ENCODE assay signal across 8 cellular contexts in the genomic region with DNA sequence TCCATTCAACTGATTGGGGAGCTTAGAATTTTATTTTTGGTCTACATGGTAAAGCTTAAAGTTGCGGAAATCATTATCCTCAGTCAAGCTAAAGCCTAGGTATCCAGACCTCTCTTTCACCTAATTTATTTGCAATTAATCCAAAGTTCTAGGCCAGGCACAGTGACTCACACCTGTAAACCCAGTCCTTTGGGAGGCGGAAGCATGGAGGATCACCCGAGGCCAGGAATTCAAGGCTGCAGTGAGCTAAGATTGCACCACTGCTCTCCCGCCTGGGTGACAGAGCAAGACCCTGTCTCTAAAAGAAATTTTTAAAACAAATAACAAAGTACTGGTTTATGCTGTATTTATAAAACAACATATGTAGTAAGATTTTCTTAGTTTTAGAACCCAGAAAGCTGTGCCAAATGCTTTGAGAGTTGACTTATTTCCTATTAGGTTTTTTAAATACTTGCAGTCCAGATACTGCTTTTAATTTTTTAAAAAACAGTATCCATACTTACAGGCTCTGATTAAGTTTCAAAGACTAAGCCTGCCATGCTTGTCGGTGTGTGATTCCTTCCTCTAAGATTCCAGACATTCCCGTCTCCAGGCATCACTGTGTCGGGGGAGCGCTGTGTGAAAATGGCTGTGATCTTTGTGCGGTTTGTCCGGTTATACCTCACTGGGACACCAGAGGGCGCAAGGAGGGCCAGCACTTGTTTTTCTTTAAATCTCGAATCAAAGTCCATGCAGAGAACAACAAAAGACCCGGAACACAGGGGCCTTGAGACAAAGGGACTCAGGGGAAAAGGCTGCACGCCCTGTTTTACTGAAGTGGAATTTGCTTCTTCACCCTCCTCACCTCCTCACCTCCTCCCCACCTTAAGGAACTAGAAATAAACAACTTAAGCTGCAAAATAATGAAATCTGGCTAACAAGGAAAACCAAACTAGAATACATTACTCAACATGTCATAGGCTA. TPM values are rescaled to one million over a fixed set of nuclear protein-coding genes. Genes with fewer than 3 reads are reported as not detected.
A peak's percentile ranks its signal among the peaks of the same experiment; 100 is the strongest.
DNase-seq lines count a peak whose midpoint lies in the region; ATAC-seq and TF ChIP-seq lines count a peak whose summit lies in the region.

No MANE protein-coding gene starts in this region.

- H3K9ac ChIP-seq in SU-DHL-6 (ENCODE audit: low read length) (peak overlapping the region; percentile 43; the same call in 1 of the 2 replicates), adipocyte (ENCODE audit: low read length) (peak overlapping the region; percentile 74)

- no peaks in the 10 kb centered on the region for H3K36me3 ChIP-seq in SU-DHL-6 (ENCODE audit: low read length)
- H3K36me3 ChIP-seq in adipocyte (ENCODE audit: control insufficient read depth, insufficient read depth, low read length, severe bottlenecking), result no peaks in the 10 kb centered on the region
- H3K36me3 ChIP-seq in heart left ventricle, result no peaks in the 10 kb centered on the region

- TF ChIP-seq POLR2A in heart left ventricle (IDR thresholded peaks at IDR 0.05), result no peak

- TF ChIP-seq CTCF in GM12865 (IDR thresholded peaks at IDR 0.05; ENCODE audit: insufficient read depth, low read depth, low read length, missing control alignments) (peak; percentile 87), SU-DHL-6 (IDR thresholded peaks at IDR 0.05; ENCODE audit: insufficient read depth, low read length, poor library complexity, severe bottlenecking) (peak; percentile 63), heart left ventricle (IDR thresholded peaks at IDR 0.05) (peak; percentile 70 to 94 (median 85))

- intact Hi-C loops in heart left ventricle (cut with DNase I) (loop anchor here in 9 of 10 donors (1.0 to 2.0 kb wide), 3 partner anchors 13 to 26 kb away; a partner anchor contains a TSS), posterior vena cava (cut with DNase I) (no loop called here)

- H3K79me2 ChIP-seq in SU-DHL-6 (ENCODE audit: insufficient read depth, low read length), result no peaks in the 10 kb centered on the region

- H3K27me3 ChIP-seq in SU-DHL-6 (ENCODE audit: low read length) (no peaks in the 10 kb centered on the region), adipocyte (replicated peaks; ENCODE audit: control insufficient read depth, insufficient read depth, low read length) (no peaks in the 10 kb centered on the region), heart left ventricle (no peaks in the 10 kb centered on the region)

- H2AFZ ChIP-seq in SU-DHL-6 (ENCODE audit: low read depth, low read length, severe bottlenecking), result peak overlapping the region; percentile 99

- H3K9me3 ChIP-seq in SU-DHL-6 (ENCODE audit: insufficient read depth, low read length), result no peaks in the 10 kb centered on the region
- no peaks in the 10 kb centered on the region for H3K9me3 ChIP-seq in adipocyte (ENCODE audit: control insufficient read depth, low read length)
- no peaks in the 10 kb centered on the region for H3K9me3 ChIP-seq in heart left ventricle

- H3K4me1 ChIP-seq in adipocyte (ENCODE audit: control insufficient read depth, insufficient read depth, low read length), result peaks cover 10% of the 10 kb centered on the region
- peaks cover 0 to 11% (median 7%) of the 10 kb centered on the region in 12 donors for H3K4me1 ChIP-seq in heart left ventricle

- ATAC-seq in HG02610 (IDR thresholded peaks at IDR 0.05; ENCODE audit: unreplicated experiment) (peak; percentile 84), heart left ventricle (peak; percentile 82 to 93 (median 88))

- peak; percentile 86 for DNase-seq in GM12865 (ENCODE audit: low read depth)
- peak; percentile 82 for DNase-seq in NCI-H1092 treated with DMSO at 0.1 percent for 48 hours (lab: John Stamatoyannopoulos, UW)
- DNase-seq in adipocyte (ENCODE audit: low read depth), result peak; percentile 94
- peak; percentile 78 to 90 (median 85) for DNase-seq in heart left ventricle
- peak; percentile 94 for DNase-seq in posterior vena cava (ENCODE audit: low spot score)
- peak; percentile 89 for DNase-seq in ureter (ENCODE audit: low spot score)

- H3K27ac ChIP-seq in SU-DHL-6 (ENCODE audit: low read depth, low read length) (peak overlapping the region; percentile 56; the same call in 1 of the 2 replicates), heart left ventricle (peak overlapping the region in 11 of 12 donors; percentile 25 to 67 (median 55))

- no peaks in the 10 kb centered on the region for H3K9me2 ChIP-seq in SU-DHL-6 (replicated peaks; ENCODE audit: insufficient read depth, low read length)

- no peaks in the 10 kb centered on the region for H3F3A ChIP-seq in SU-DHL-6 (ENCODE audit: insufficient read depth)

- peak overlapping the region; percentile 55 for H3K4me2 ChIP-seq in SU-DHL-6 (ENCODE audit: low read depth, low read length, poor library complexity, severe bottlenecking)

- H3K4me3 ChIP-seq in GM12865 (ENCODE audit: low read depth, low read length) (no peak overlapping the region), SU-DHL-6 (ENCODE audit: insufficient read depth, low read length, poor library complexity, severe bottlenecking) (no peak overlapping the region), adipocyte (ENCODE audit: low read length) (peak overlapping the region; percentile 40), heart left ventricle (peak overlapping the region in 7 of 12 donors; percentile 13 to 40 (median 25))

- H4K20me1 ChIP-seq in SU-DHL-6 (ENCODE audit: low read depth, low read length), result no peaks in the 10 kb centered on the region

- WGBS in heart left ventricle, 4 donors, result 27 to 28% (median 27%) methylated on average over 14 of the region's 14 CpGs

RNA-seq across cellular contexts. Expression of a gene that starts 24.6 kb away (rescaled TPM):
- total RNA-seq in heart left ventricle (10 to 100 TPM; 11.2 to 30.5 (median 19.4) TPM), posterior vena cava (10 to 100 TPM; 25.8 to 28.0 TPM), ureter (42.0 TPM)
- 10 to 100 TPM; 11.4 to 16.5 TPM for polyA plus RNA-seq in heart left ventricle

Comparison
In these comparisons a context has a peak if more than half of its experiments do, and no peak if none do; other contexts are left out.
1. H3K4me3 ChIP-seq: peak in adipocyte (single experiment) and heart left ventricle (7 of 12); none in GM12865 (single experiment) and SU-DHL-6 (single experiment).
2. intact Hi-C loops: an anchor here in heart left ventricle (1.0 to 2.0 kb wide); none called in posterior vena cava.
3. Peak in every context shown above with its lines, with median percentiles within 50 percentile points of each other: DNase-seq and CTCF ChIP-seq.